Comparison of ENCODE assay signal across 16 cellular contexts in the genomic region with DNA sequence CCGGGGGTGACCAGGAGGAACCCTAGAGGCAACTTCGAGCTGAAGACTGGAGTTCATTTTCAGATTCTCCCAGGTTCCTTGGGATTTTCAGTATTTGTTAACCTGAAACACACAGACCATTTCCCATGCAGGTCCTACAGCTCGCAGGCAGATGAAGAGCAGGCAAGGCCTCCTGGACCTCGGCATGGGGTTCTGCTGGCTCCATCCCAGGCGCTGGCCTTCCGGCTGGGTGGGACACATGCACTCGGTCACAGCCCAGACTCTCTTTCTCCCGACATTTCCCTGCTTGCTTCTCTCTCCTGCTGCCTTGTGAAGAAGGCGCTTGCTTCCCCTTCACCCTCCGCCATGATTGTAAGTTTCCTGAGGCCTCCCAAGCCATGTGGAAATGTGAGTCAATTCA. TPM values are rescaled to one million over a fixed set of nuclear protein-coding genes. Genes with fewer than 3 reads are reported as not detected.
DNase-seq lines count a peak whose midpoint lies in the region; ATAC-seq, FAIRE-seq and TF ChIP-seq lines count a peak whose summit lies in the region.
"Had no signal": no experiment of that assay in that cellular context is flagged by ENCODE, and none has a peak within 500 bp of the region (broad histone marks: within the 10 kb centered on the region; RNA-seq: fewer than 3 reads in every experiment).

No MANE protein-coding gene starts in this region.

- no peak overlapping the region for H3K23ac ChIP-seq in mesendoderm (ENCODE audit: low read length)

- H3K9me3 ChIP-seq in testis: no peaks in the 10 kb centered on the region
- H3K9me3 ChIP-seq: Caco-2 had no signal

- no peak overlapping the region for H2BK15ac ChIP-seq in mesendoderm (replicated peaks; ENCODE audit: low read depth)

- no peak overlapping the region for H2BK5ac ChIP-seq in mesendoderm (ENCODE audit: low read length)

- H2AK5ac ChIP-seq in mesendoderm (ENCODE audit: low read length): no peak overlapping the region

- no peak overlapping the region for H3K18ac ChIP-seq in mesendoderm (ENCODE audit: low read length)

- no peak for TF ChIP-seq CTCF in chondrocyte (IDR thresholded peaks at IDR 0.05)
- no peak for TF ChIP-seq CTCF in testis (IDR thresholded peaks at IDR 0.05)
- no peak for TF ChIP-seq CTCF in type B pancreatic cell (conservative IDR thresholded peaks at IDR 0.05)

- DNase-seq in T-helper 1 cell (no peak), chondrocyte (ENCODE audit: low spot score) (peak; percentile 55), mesendoderm (no peak), testis (no peak), type B pancreatic cell (ENCODE audit: extremely low spot score, unreplicated experiment) (no peak), H54 (ENCODE audit: insufficient read length, low spot score) (no peak)
- DNase-seq: Caco-2; CD8-positive, alpha-beta memory T cell; GF-D8; HCEC 1CT; HFFc6 had no signal

- H3K9me3 Mint-ChIP-seq in T-helper 1 cell treated with Interleukin-12 subunit alpha and Interleukin-12 subunit beta and Interleukin-4 antibody, amounts not matched to agents 30 μg/mL and 1 μg/mL, for 36 hours: no peaks in the 10 kb centered on the region
- H3K9me3 Mint-ChIP-seq in chondrocyte (ENCODE audit: low read depth) (peaks cover 3% of the 10 kb centered on the region), type B pancreatic cell (no peaks in the 10 kb centered on the region)
- H3K9me3 Mint-ChIP-seq: HFFc6 had no signal

- H3K79me2 ChIP-seq in mesendoderm (ENCODE audit: control insufficient read depth, insufficient read depth, low read length): no peaks in the 10 kb centered on the region

- H3K27ac Mint-ChIP-seq in T-helper 1 cell treated with Interleukin-12 subunit alpha and Interleukin-12 subunit beta and Interleukin-4 antibody, amounts not matched to agents 30 μg/mL and 1 μg/mL, for 36 hours: peak overlapping the region; percentile 2
- no peak overlapping the region for H3K27ac Mint-ChIP-seq in chondrocyte (ENCODE audit: unreplicated experiment)
- H3K27ac Mint-ChIP-seq in type B pancreatic cell: no peak overlapping the region
- H3K27ac Mint-ChIP-seq: CD14-positive monocyte, HFFc6 had no signal

- H3K79me1 ChIP-seq in mesendoderm (ENCODE audit: low read length): no peaks in the 10 kb centered on the region

- H3K56ac ChIP-seq in mesendoderm (ENCODE audit: low read length): peak overlapping the region; percentile 78

- no peak overlapping the region for H4K5ac ChIP-seq in mesendoderm (ENCODE audit: low read length)

- H3K27me3 ChIP-seq in mesendoderm (ENCODE audit: insufficient read depth, low read length, poor library complexity) (no peaks in the 10 kb centered on the region), testis (no peaks in the 10 kb centered on the region)

- H3K4ac ChIP-seq in mesendoderm (ENCODE audit: low read depth, low read length): no peak overlapping the region

- no peak overlapping the region for H3K4me2 ChIP-seq in mesendoderm (ENCODE audit: low read length)

- H3K4me1 Mint-ChIP-seq in T-helper 1 cell treated with Interleukin-12 subunit alpha and Interleukin-12 subunit beta and Interleukin-4 antibody, amounts not matched to agents 30 μg/mL and 1 μg/mL, for 36 hours (ENCODE audit: low read depth): no peaks in the 10 kb centered on the region
- peaks cover 18% of the 10 kb centered on the region for H3K4me1 Mint-ChIP-seq in chondrocyte (ENCODE audit: low read depth)
- H3K4me1 Mint-ChIP-seq in type B pancreatic cell (ENCODE audit: unreplicated experiment): no peaks in the 10 kb centered on the region

- no peak overlapping the region for H3K4me3 Mint-ChIP-seq in T-helper 1 cell treated with Interleukin-12 subunit alpha and Interleukin-12 subunit beta and Interleukin-4 antibody, amounts not matched to agents 30 μg/mL and 1 μg/mL, for 36 hours
- H3K4me3 Mint-ChIP-seq in chondrocyte (ENCODE audit: unreplicated experiment) (no peak overlapping the region), type B pancreatic cell (no peak overlapping the region)
- H3K4me3 Mint-ChIP-seq: CD14-positive monocyte; CD8-positive, alpha-beta memory T cell; HFFc6 had no signal

- H3K27me3 Mint-ChIP-seq in T-helper 1 cell treated with Interleukin-12 subunit alpha and Interleukin-12 subunit beta and Interleukin-4 antibody, amounts not matched to agents 30 μg/mL and 1 μg/mL, for 36 hours (ENCODE audit: low read depth): no peaks in the 10 kb centered on the region
- H3K27me3 Mint-ChIP-seq in chondrocyte (ENCODE audit: low read depth): no peaks in the 10 kb centered on the region
- no peaks in the 10 kb centered on the region for H3K27me3 Mint-ChIP-seq in type B pancreatic cell

- no CpG with 5 or more reads among the region's 10 CpGs for WGBS in mesendoderm (ENCODE audit: extremely low coverage, insufficient coverage, low lambda C conversion rate)
- 92 to 93% methylated on average over 10 of the region's 10 CpGs for WGBS in testis, 2 donors

- TF ChIP-seq POLR2A in testis (IDR thresholded peaks at IDR 0.05) (no peak), H54 (IDR thresholded peaks at IDR 0.05; ENCODE audit: low read depth, low read length) (no peak)

- H3K4me1 ChIP-seq in mesendoderm (ENCODE audit: control insufficient read depth, low read depth, low read length): peaks cover 5% of the 10 kb centered on the region
- H3K4me1 ChIP-seq in testis: peaks cover 13% of the 10 kb centered on the region
- H3K4me1 ChIP-seq: Caco-2 had no signal

- peak overlapping the region; percentile 45 for H3K9ac ChIP-seq in mesendoderm (ENCODE audit: low read length)

- FAIRE-seq in H54 (lab: Jason Lieb, UNC): no peak
- FAIRE-seq: H1 had no signal

- no peaks in the 10 kb centered on the region for H3K36me3 Mint-ChIP-seq in T-helper 1 cell treated with Interleukin-12 subunit alpha and Interleukin-12 subunit beta and Interleukin-4 antibody, amounts not matched to agents 30 μg/mL and 1 μg/mL, for 36 hours (ENCODE audit: low read depth)
- no peaks in the 10 kb centered on the region for H3K36me3 Mint-ChIP-seq in chondrocyte (ENCODE audit: low read depth)
- no peaks in the 10 kb centered on the region for H3K36me3 Mint-ChIP-seq in type B pancreatic cell
- H3K36me3 Mint-ChIP-seq: CD14-positive monocyte; CD8-positive, alpha-beta memory T cell had no signal

- no peak for ATAC-seq in HG02610 (IDR thresholded peaks at IDR 0.05; ENCODE audit: unreplicated experiment)

- H3K36me3 ChIP-seq in mesendoderm (ENCODE audit: control insufficient read depth, insufficient read depth, low read length): no peaks in the 10 kb centered on the region
- no peaks in the 10 kb centered on the region for H3K36me3 ChIP-seq in testis (ENCODE audit: low read depth, missing control alignments)

- H3K4me3 ChIP-seq in mesendoderm (ENCODE audit: low read length) (no peak overlapping the region), testis (no peak overlapping the region)

- intact Hi-C loops in testis (cut with DNase I; ENCODE audit: low total_unique reads): no loop called here

- H3K27ac ChIP-seq in mesendoderm (ENCODE audit: low read depth, low read length) (no peak overlapping the region), testis (peak overlapping the region; percentile 57 to 70)
- H3K27ac ChIP-seq: 22Rv1 had no signal

- no peak overlapping the region for H2BK120ac ChIP-seq in mesendoderm (ENCODE audit: low read depth, low read length)

- H4K8ac ChIP-seq in mesendoderm (ENCODE audit: low read depth, low read length): no peak overlapping the region

RNA-seq across cellular contexts. Expression of gene TTLL12, which starts 15.4 kb away (rescaled TPM):
- total RNA-seq in chondrocyte (33.5 to 36.4 TPM (median 35.6 TPM) in 3 replicates), testis (100 to 1,000 TPM; 111 to 175 TPM), type B pancreatic cell (ENCODE audit: low replicate concordance) (57.3 and 98.5 TPM in 2 replicates)
- 58.0 TPM for polyA plus RNA-seq in mesendoderm (2013, experiment 1 of 2)
- polyA plus RNA-seq in mesendoderm (2013, experiment 2 of 2): 56.8 TPM
- 62.0 TPM for polyA plus RNA-seq in testis (ENCODE audit: insufficient read depth, low read depth, low replicate concordance)

RNA-seq across cellular contexts. Expression of gene TSPO, which starts 51.0 kb away (rescaled TPM):
- total RNA-seq in chondrocyte (80.5 to 292 TPM (median 288 TPM) in 3 replicates), testis (10 to 100 TPM; 68.7 to 92.5 TPM), type B pancreatic cell (ENCODE audit: low replicate concordance) (16.9 and 30.9 TPM in 2 replicates)
- polyA plus RNA-seq in mesendoderm (2013, experiment 1 of 2): 8.7 TPM
- 8.6 TPM for polyA plus RNA-seq in mesendoderm (2013, experiment 2 of 2)
- 42.8 TPM for polyA plus RNA-seq in testis (ENCODE audit: insufficient read depth, low read depth, low replicate concordance)

RNA-seq across cellular contexts. Expression of gene MCAT, which starts 59.1 kb away (rescaled TPM):
- total RNA-seq in chondrocyte: 7.4 to 11.1 TPM (median 8.6 TPM) in 3 replicates
- 10.6 TPM for polyA plus RNA-seq in mesendoderm (2013, experiment 1 of 2)
- polyA plus RNA-seq in mesendoderm (2013, experiment 2 of 2): 11.2 TPM
- 10 to 100 TPM; 43.1 to 46.5 TPM for total RNA-seq in testis
- polyA plus RNA-seq in testis (ENCODE audit: insufficient read depth, low read depth, low replicate concordance): 25.4 TPM
- total RNA-seq in type B pancreatic cell (ENCODE audit: low replicate concordance): 24.0 and 27.0 TPM in 2 replicates
